Comparison of ENCODE assay signal across 8 cellular contexts in the genomic region with DNA sequence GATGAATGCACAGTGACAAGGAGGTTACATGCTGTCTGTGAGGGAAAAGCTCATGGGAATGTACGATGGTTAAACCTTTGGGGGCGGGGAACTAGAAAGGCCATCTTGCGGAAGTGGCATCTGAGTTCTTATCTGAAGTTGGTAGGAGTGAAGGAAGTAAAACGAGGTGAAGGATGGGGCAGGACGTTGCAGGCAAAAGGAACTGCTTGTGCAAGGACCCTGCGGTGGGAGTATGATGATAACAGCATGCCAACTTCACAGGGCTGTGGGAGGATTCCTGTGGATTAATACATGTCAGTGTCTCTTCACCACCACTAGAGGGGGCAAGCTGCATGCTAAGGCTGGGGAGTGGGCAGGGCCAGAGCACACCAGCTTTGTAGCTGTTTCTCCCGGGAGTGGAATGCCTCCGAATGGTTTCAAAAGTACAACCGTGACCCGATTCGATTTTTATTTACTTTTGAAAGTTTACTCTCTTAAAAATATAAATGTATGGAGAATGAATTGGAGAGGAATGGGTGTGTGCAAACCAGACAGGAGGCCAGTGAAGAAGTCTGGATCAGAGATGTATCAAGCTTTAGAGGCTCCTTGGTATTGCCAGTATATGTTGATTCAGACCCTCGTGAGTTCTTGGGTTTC.
DNase-seq lines count a peak whose midpoint lies in the region; ATAC-seq and TF ChIP-seq lines count a peak whose summit lies in the region.

No MANE protein-coding gene starts in this region.

- no peak overlapping the region for H3K4me3 ChIP-seq in endodermal cell (ENCODE audit: low read length)
- H3K4me3 ChIP-seq in mucosa of descending colon: no peak overlapping the region

- H3K36me3 Mint-ChIP-seq in endodermal cell (ENCODE audit: low read depth): peaks cover 4% of the 10 kb centered on the region

- H3K27ac ChIP-seq in endodermal cell (ENCODE audit: low read depth, low read length): no peak overlapping the region

- H3K4me3 Mint-ChIP-seq in endodermal cell: peak overlapping the region; percentile 21

- H3K9me3 ChIP-seq in endodermal cell (ENCODE audit: control insufficient read depth, low read length) (no peaks in the 10 kb centered on the region), mucosa of descending colon (no peaks in the 10 kb centered on the region)

- intact Hi-C loops in mucosa of descending colon (cut with DNase I, micrococcal nuclease): loop anchor here in 1 of 2 donors (10.0 kb wide), 1 partner anchor 386 kb away; no protein-coding TSS in a partner anchor

- H3K36me3 ChIP-seq in endodermal cell (ENCODE audit: control insufficient read depth, insufficient read depth, low read length): peaks cover 10% of the 10 kb centered on the region
- H3K36me3 ChIP-seq in mucosa of descending colon (ENCODE audit: low read depth): no peaks in the 10 kb centered on the region

- no peaks in the 10 kb centered on the region for H3K27me3 Mint-ChIP-seq in endodermal cell (ENCODE audit: insufficient read depth)

- no peak overlapping the region for H3K27ac Mint-ChIP-seq in endodermal cell

- peak; percentile 93 for DNase-seq in CMK (ENCODE audit: low read depth)
- DNase-seq in NCI-H526 (lab: John Stamatoyannopoulos, UW): peak; percentile 27 to 86
- DNase-seq in activated CD4-positive, alpha-beta T cell treated with anti-CD3 and anti-CD28 coated beads, Interleukin-2, amount 50 U/mL, for 4 hours: peak; percentile 34 to 47
- peak; percentile 79 for DNase-seq in endodermal cell
- peak in 2 of 3 donors; percentile 51 to 59 for DNase-seq in mucosa of descending colon
- DNase-seq in stimulated activated naive CD4-positive, alpha-beta T cell (lab: John Stamatoyannopoulos, UW): peak; percentile 31 to 77 (median 48)

- no peaks in the 10 kb centered on the region for H3K27me3 ChIP-seq in endodermal cell (ENCODE audit: control insufficient read depth, insufficient read depth, low read length, poor library complexity, severe bottlenecking)

- ATAC-seq in GM19351 (IDR thresholded peaks at IDR 0.05; ENCODE audit: unreplicated experiment): peak; percentile 98
- ATAC-seq in HG03442 (IDR thresholded peaks at IDR 0.05; ENCODE audit: unreplicated experiment): peak; percentile 93
- ATAC-seq in mucosa of descending colon: peak; percentile 97

- peak; percentile 94 for TF ChIP-seq CTCF in endodermal cell (conservative IDR thresholded peaks at IDR 0.05)
- peak; percentile 78 for TF ChIP-seq CTCF in mucosa of descending colon (IDR thresholded peaks at IDR 0.05)

- no peaks in the 10 kb centered on the region for H3K9me3 Mint-ChIP-seq in endodermal cell

- H3K4me1 ChIP-seq in endodermal cell (ENCODE audit: control insufficient read depth, insufficient read depth, low read length) (no peaks in the 10 kb centered on the region), mucosa of descending colon (ENCODE audit: low read depth) (no peaks in the 10 kb centered on the region)

- 29 to 42% methylated on average over 8 to 12 of the region's 12 CpGs for WGBS in endodermal cell (ENCODE audit: insufficient coverage in 1 of 2, insufficient read length in 1 of 2), 2 experiments

- H3K9ac ChIP-seq in endodermal cell (ENCODE audit: extremely low read depth, low read length, poor library complexity, severe bottlenecking): no peak overlapping the region

- H3K4me1 Mint-ChIP-seq in endodermal cell: no peaks in the 10 kb centered on the region

Comparison
In these comparisons a context has a peak if more than half of its experiments do, and no peak if none do; other contexts are left out.
1. DNase-seq: peak in every context shown above with its lines; median percentile 93 in CMK; 79 in endodermal cell; 56 in NCI-H526; 55 in mucosa of descending colon; 48 in stimulated activated naive CD4-positive, alpha-beta T cell; 40 in activated CD4-positive, alpha-beta T cell treated with anti-CD3 and anti-CD28 coated beads, Interleukin-2, amount 50 U/mL, for 4 hours.